In the genomic region with DNA sequence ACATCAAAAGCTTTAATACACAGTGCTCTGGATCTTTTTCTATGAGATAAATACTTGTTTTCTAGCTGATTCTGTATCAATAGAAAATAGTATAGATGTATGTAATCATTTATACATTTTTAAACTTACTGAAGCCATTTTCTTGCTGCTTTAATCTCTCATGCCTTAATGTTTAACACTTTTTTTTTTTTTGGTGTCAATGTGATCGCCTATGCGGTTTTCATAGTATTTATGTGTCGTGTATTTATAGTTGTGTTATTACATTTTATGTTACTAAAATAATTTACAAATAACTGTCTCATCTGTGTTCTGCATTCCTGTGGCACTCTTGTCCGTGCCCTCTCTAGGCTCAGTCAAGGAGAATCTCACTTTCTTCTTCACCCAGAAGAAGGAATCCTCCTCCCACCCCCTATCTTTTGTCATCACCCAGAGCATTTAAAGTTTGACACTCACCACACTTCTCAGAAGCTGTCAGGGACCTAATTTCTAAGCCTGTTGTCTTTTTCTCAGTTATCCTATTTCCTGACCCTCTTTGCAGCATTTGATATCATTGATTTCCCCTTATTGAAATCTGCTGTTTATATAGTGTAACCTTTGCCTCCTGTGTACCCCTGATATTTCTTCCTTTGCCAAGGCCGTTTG, we compare ENCODE assay signal across 22 cellular contexts. TPM values are rescaled to one million over a fixed set of nuclear protein-coding genes. Genes with fewer than 3 reads are reported as not detected.
"Had no signal": no experiment of that assay in that cellular context is flagged by ENCODE, and none has a peak within 500 bp of the region (broad histone marks: within the 10 kb centered on the region; RNA-seq: fewer than 3 reads in every experiment).

No MANE protein-coding gene starts in this region.

- DNase-seq: activated B cell treated with CpG ODN at 0.5 μM for 24 hours; activated CD4-positive, alpha-beta T cell treated with anti-CD3 and anti-CD28 coated beads, Interleukin-2, amount 10 ng/mL, durations not matched to agents 24 days and 14 days; activated naive CD4-positive, alpha-beta T cell treated with Interleukin-2 at 50 U/mL for 16 hours; esophagus squamous epithelium; mucosa of descending colon; stimulated activated CD4-positive, alpha-beta T cell treated with anti-CD3 and anti-CD28 coated beads, Interleukin-15, amount 100 ng/mL, for 24 hours; stimulated activated CD4-positive, alpha-beta T cell treated with anti-CD3 and anti-CD28 coated beads, Interleukin-4, amount 100 ng/mL, for 1 hour; stimulated activated naive CD8-positive, alpha-beta T cell treated with anti-CD3 and anti-CD28 coated beads, Interleukin-15, amount 100 ng/mL, for 72 hours; upper lobe of left lung had no signal

- H3K27ac ChIP-seq: esophagus squamous epithelium, hepatocyte, right atrium auricular region, SJSA1, upper lobe of left lung had no signal

- H3K4me2 ChIP-seq: hepatocyte had no signal

- H3K27me3 ChIP-seq: hepatocyte, right atrium auricular region, SJSA1, upper lobe of left lung had no signal

- H3K27ac Mint-ChIP-seq: activated B cell treated with CpG ODN at 0.5 μM for 24 hours, memory B cell, nephron, progenitor cell of endocrine pancreas had no signal

- H3K4me3 Mint-ChIP-seq: activated B cell treated with CpG ODN at 0.5 μM for 24 hours; activated CD4-positive, alpha-beta T cell treated with anti-CD3 and anti-CD28 coated beads, Interleukin-2, amount 10 ng/mL, durations not matched to agents 24 days and 14 days; memory B cell; nephron; T-helper 2 cell treated with Interferon-gamma antibody and Interleukin-4, amounts not matched to agents 5 μg/mL and 100 μg/mL, for 36 hours had no signal

- H2AFZ ChIP-seq: hepatocyte had no signal

- H3K27me3 Mint-ChIP-seq: activated B cell treated with CpG ODN at 0.5 μM for 24 hours; activated CD4-positive, alpha-beta T cell treated with anti-CD3 and anti-CD28 coated beads, Interleukin-2, amount 10 ng/mL, durations not matched to agents 24 days and 14 days; progenitor cell of endocrine pancreas; stimulated activated naive CD8-positive, alpha-beta T cell treated with anti-CD3 and anti-CD28 coated beads, Interleukin-15, amount 100 ng/mL, for 72 hours had no signal

- H3K79me2 ChIP-seq: hepatocyte had no signal

- H3K9me3 ChIP-seq: esophagus squamous epithelium, mucosa of descending colon, right atrium auricular region, SJSA1, upper lobe of left lung had no signal

- H3K4me3 ChIP-seq: esophagus squamous epithelium, hepatocyte, mucosa of descending colon, right atrium auricular region, SJSA1, skin epidermis, upper lobe of left lung had no signal

- H3K36me3 ChIP-seq: esophagus squamous epithelium, right atrium auricular region, SJSA1, upper lobe of left lung had no signal

- ATAC-seq: left lobe of liver; mucosa of descending colon; stimulated activated naive CD8-positive, alpha-beta T cell treated with anti-CD3 and anti-CD28 coated beads, Interleukin-15, amount 100 ng/mL, for 72 hours had no signal

RNA-seq across cellular contexts. Expression of a gene that starts 21.4 kb away (rescaled TPM):
- total RNA-seq: fibroblast of villous mesenchyme, glomerular endothelial cell, hepatocyte, progenitor cell of endocrine pancreas, SJSA1, temporal lobe had no signal
- polyA plus RNA-seq: keratinocyte had no signal

RNA-seq across cellular contexts. Expression of a gene that starts 54.0 kb away (rescaled TPM):
- total RNA-seq: fibroblast of villous mesenchyme, glomerular endothelial cell, hepatocyte, left lobe of liver, progenitor cell of endocrine pancreas, SJSA1 had no signal
- polyA plus RNA-seq: keratinocyte had no signal
